Comparison of ENCODE assay signal across 10 cellular contexts in genomic region chr5:80204808-80205614, GRCh38. TPM values are rescaled to one million over a fixed set of nuclear protein-coding genes. Genes with fewer than 3 reads are reported as not detected.
DNase-seq lines count a peak whose midpoint lies in the region; ATAC-seq and TF ChIP-seq lines count a peak whose summit lies in the region.
"Had no signal": no experiment of that assay in that cellular context is flagged by ENCODE, and none has a peak within 500 bp of the region (broad histone marks: within the 10 kb centered on the region; RNA-seq: fewer than 3 reads in every experiment).

No MANE protein-coding gene starts in this region.

- H3K27ac ChIP-seq in layer of hippocampus (ENCODE audit: low read depth, low read length) (peak overlapping the region; percentile 92), transverse colon (peak overlapping the region; percentile 35 to 58 (median 46)), psoas muscle (no peak overlapping the region), tibial artery (no peak overlapping the region)

- H3K4me3 ChIP-seq in transverse colon (no peak overlapping the region), psoas muscle (no peak overlapping the region), tibial artery (no peak overlapping the region)

- H3K4me3 Mint-ChIP-seq in activated T-cell treated with anti-CD3 and anti-CD28 coated beads, Interleukin-2, amount 50 U/mL, for 24 hours: peak overlapping the region; percentile 37
- H3K4me3 Mint-ChIP-seq: natural killer cell treated with Interleukin-12 subunit alpha and Interleukin-12 subunit beta and Interleukin-15 and Interleukin-18, amount 100 ng/mL, for 72 hours had no signal

- TF ChIP-seq CTCF in transverse colon (IDR thresholded peaks at IDR 0.05) (peak in 2 of 5 experiments; percentile 11 to 21), psoas muscle (IDR thresholded peaks at IDR 0.05) (no peak), tibial artery (IDR thresholded peaks at IDR 0.05) (no peak)

- H3K27me3 ChIP-seq in layer of hippocampus (ENCODE audit: control insufficient read depth, insufficient read depth, low read length) (no peaks in the 10 kb centered on the region), transverse colon (no peaks in the 10 kb centered on the region), psoas muscle (ENCODE audit: insufficient read depth in 3 of 3, low read length in 2 of 3) (no peaks in the 10 kb centered on the region), tibial artery (no peaks in the 10 kb centered on the region)

- intact Hi-C loops in transverse colon (cut with DNase I; ENCODE audit: low total_unique reads) (no loop called here), psoas muscle (cut with DNase I) (no loop called here), tibial artery (cut with DNase I; ENCODE audit: low total_unique reads) (no loop called here)

- in situ Hi-C loops in transverse colon (cut with MboI; ENCODE audit: low pct_ligation_motif_present in 1 of 4, low pct_unique_long_range_greater_than_20kb in 1 of 4, low sequenced_read_pairs in 3 of 4): no loop called here

- H3K9me3 ChIP-seq in transverse colon (no peaks in the 10 kb centered on the region), psoas muscle (no peaks in the 10 kb centered on the region), tibial artery (no peaks in the 10 kb centered on the region)

- TF ChIP-seq POLR2A in transverse colon (IDR thresholded peaks at IDR 0.05): no peak

- H3K36me3 ChIP-seq in transverse colon (peaks cover 0 to 16% (median 5%) of the 10 kb centered on the region in 4 donors), psoas muscle (ENCODE audit: insufficient read depth in 1 of 2, low read depth in 1 of 2) (peaks cover 0 to 11% of the 10 kb centered on the region in 2 donors), tibial artery (peaks cover 0 to 10% (median 0%) of the 10 kb centered on the region in 3 donors)

- TF ChIP-seq EP300 in transverse colon (IDR thresholded peaks at IDR 0.05; ENCODE audit: low read depth): no peak

- 46 to 56% methylated on average over 8 to 10 of the region's 10 CpGs for WGBS in transverse colon (ENCODE audit: low coverage in 1 of 2), 2 donors
- WGBS in psoas muscle, 3 donors: 74 to 78% (median 76%) methylated on average over 10 of the region's 10 CpGs

- no peaks in the 10 kb centered on the region for H3K9me3 Mint-ChIP-seq in activated T-cell treated with anti-CD3 and anti-CD28 coated beads, Interleukin-2, amount 50 U/mL, for 24 hours
- no peaks in the 10 kb centered on the region for H3K9me3 Mint-ChIP-seq in activated naive CD4-positive, alpha-beta T cell treated with anti-CD3 and anti-CD28 coated beads, Interleukin-2, amount 50 U/mL, for 72 hours
- H3K9me3 Mint-ChIP-seq: natural killer cell treated with Interleukin-12 subunit alpha and Interleukin-12 subunit beta and Interleukin-15 and Interleukin-18, amount 100 ng/mL, for 72 hours had no signal

- H3K4me1 ChIP-seq in transverse colon (peaks cover 3 to 36% (median 14%) of the 10 kb centered on the region in 4 donors), psoas muscle (no peaks in the 10 kb centered on the region), tibial artery (no peaks in the 10 kb centered on the region)

- no peaks in the 10 kb centered on the region for H3K27me3 Mint-ChIP-seq in activated T-cell treated with anti-CD3 and anti-CD28 coated beads, Interleukin-2, amount 50 U/mL, for 24 hours
- H3K27me3 Mint-ChIP-seq: natural killer cell treated with Interleukin-12 subunit alpha and Interleukin-12 subunit beta and Interleukin-15 and Interleukin-18, amount 100 ng/mL, for 72 hours had no signal

- H3K36me3 Mint-ChIP-seq in activated T-cell treated with anti-CD3 and anti-CD28 coated beads, Interleukin-2, amount 50 U/mL, for 24 hours (ENCODE audit: low read depth): peaks cover 51% of the 10 kb centered on the region
- H3K36me3 Mint-ChIP-seq in activated naive CD4-positive, alpha-beta T cell treated with anti-CD3 and anti-CD28 coated beads, Interleukin-2, amount 50 U/mL, for 72 hours: peaks cover 0 to 21% of the 10 kb centered on the region in 2 donors
- H3K36me3 Mint-ChIP-seq: natural killer cell treated with Interleukin-12 subunit alpha and Interleukin-12 subunit beta and Interleukin-15 and Interleukin-18, amount 100 ng/mL, for 72 hours had no signal

- H3K4me1 Mint-ChIP-seq in activated T-cell treated with anti-CD3 and anti-CD28 coated beads, Interleukin-2, amount 50 U/mL, for 24 hours (ENCODE audit: low read depth): peaks cover 82% of the 10 kb centered on the region

- peak; percentile 18 to 31 for ATAC-seq in activated naive CD4-positive, alpha-beta T cell treated with anti-CD3 and anti-CD28 coated beads, Interleukin-2, amount 50 U/mL, for 72 hours
- no peak for ATAC-seq in psoas muscle

- DNase-seq in activated T-cell treated with anti-CD3 and anti-CD28 coated beads, Interleukin-2, amount 50 U/mL, for 24 hours: peak; percentile 34
- no peak for DNase-seq in activated T-cell treated with anti-CD3 and anti-CD28 coated beads, Interleukin-2, amount 50 U/mL, for 1 hour
- DNase-seq in activated naive CD4-positive, alpha-beta T cell treated with anti-CD3 and anti-CD28 coated beads, Interleukin-2, amount 50 U/mL, for 72 hours (ENCODE audit: low spot score in 2 of 2): no peak
- DNase-seq in transverse colon (no peak), psoas muscle (no peak), tibial artery (no peak), NCI-H2227 (lab: John Stamatoyannopoulos, UW; ENCODE audit: unreplicated experiment) (no peak)
- DNase-seq: NCI-H774 had no signal

- H3K27ac Mint-ChIP-seq in activated T-cell treated with anti-CD3 and anti-CD28 coated beads, Interleukin-2, amount 50 U/mL, for 24 hours: peak overlapping the region; percentile 88
- peak overlapping the region; percentile 34 to 91 for H3K27ac Mint-ChIP-seq in activated naive CD4-positive, alpha-beta T cell treated with anti-CD3 and anti-CD28 coated beads, Interleukin-2, amount 50 U/mL, for 72 hours

RNA-seq across cellular contexts. Expression of gene SERINC5, which starts 50.8 kb away (rescaled TPM):
- 10 to 100 TPM; 34.4 to 50.4 TPM for total RNA-seq in activated naive CD4-positive, alpha-beta T cell treated with anti-CD3 and anti-CD28 coated beads, Interleukin-2, amount 50 U/mL, for 72 hours
- 10 to 100 TPM; 40.6 to 90.4 (median 79.6) TPM for total RNA-seq in transverse colon
- 1 to 10 TPM; 2.7 to 8.6 (median 4.3) TPM for total RNA-seq in psoas muscle
- polyA plus RNA-seq in psoas muscle: 1 to 10 TPM in 2 of 3 donors, under 1 TPM in 1; 0.70 to 1.8 (median 1.7) TPM

Comparison
In these comparisons a context has a peak if more than half of its experiments do, and no peak if none do; other contexts are left out.
1. ATAC-seq: peak in activated naive CD4-positive, alpha-beta T cell treated with anti-CD3 and anti-CD28 coated beads, Interleukin-2, amount 50 U/mL, for 72 hours (2 of 2); none in psoas muscle (0 of 4).
2. H3K27ac ChIP-seq: peak in layer of hippocampus (single experiment) and transverse colon (4 of 4); none in psoas muscle (single experiment) and tibial artery (0 of 2).